ENCODE assay signal across 6 cellular contexts in the genomic region with DNA sequence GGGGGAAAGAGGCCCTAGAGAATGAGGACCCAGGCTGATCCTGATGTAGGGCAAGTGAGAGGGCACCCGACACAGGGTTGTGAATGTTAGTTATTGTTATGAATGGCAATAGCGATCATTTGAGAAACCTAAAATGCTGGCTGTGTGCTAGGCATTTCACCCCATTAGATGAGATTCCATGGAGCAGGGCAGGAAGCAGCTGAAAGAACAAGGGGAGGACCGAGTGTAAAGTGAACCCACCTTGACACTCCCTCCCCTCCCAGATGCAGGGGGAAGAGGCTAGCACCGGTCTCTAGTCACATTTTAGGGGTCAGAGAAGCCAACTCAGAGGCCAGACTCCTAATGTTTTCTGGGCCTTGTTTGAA. TPM values are rescaled to one million over a fixed set of nuclear protein-coding genes. Genes with fewer than 3 reads are reported as not detected.
DNase-seq lines count a peak whose midpoint lies in the region; ATAC-seq and TF ChIP-seq lines count a peak whose summit lies in the region.

No MANE protein-coding gene starts in this region.

- H3K4me3 ChIP-seq in heart right ventricle, result peak overlapping the region; percentile 55 to 92 (median 79)
- H3K4me3 ChIP-seq in PC-3 (ENCODE audit: low read length), result no peak overlapping the region

- H3K4me1 ChIP-seq in heart right ventricle, result peaks cover 2 to 84% (median 40%) of the 10 kb centered on the region in 9 donors
- peaks cover 34% of the 10 kb centered on the region for H3K4me1 ChIP-seq in foreskin keratinocyte
- H3K4me1 ChIP-seq in PC-3 (ENCODE audit: insufficient read depth, low read length), result peaks cover 19% of the 10 kb centered on the region

- H3K9me3 Mint-ChIP-seq in type B pancreatic cell, result no peaks in the 10 kb centered on the region

- CTCF ChIA-PET in PC-3 (lab: Charles Lee), result no interaction called here

- no peak overlapping the region for H3K4me2 ChIP-seq in PC-3 (ENCODE audit: low read length)

- ATAC-seq in heart right ventricle (no peak), left cardiac atrium (no peak), foreskin keratinocyte (no peak), PC-3 (no peak)

- no peak overlapping the region for H2AFZ ChIP-seq in PC-3 (ENCODE audit: low read length)

- H4K20me1 ChIP-seq in PC-3 (ENCODE audit: low read length), result no peaks in the 10 kb centered on the region

- H3F3A ChIP-seq in PC-3 (ENCODE audit: low read length, unreplicated experiment), result no peaks in the 10 kb centered on the region

- H3K9me2 ChIP-seq in PC-3 (replicated peaks; ENCODE audit: low read length), result no peaks in the 10 kb centered on the region

- peak overlapping the region; percentile 21 for H3K27ac Mint-ChIP-seq in type B pancreatic cell

- peaks cover 0 to 10% (median 0%) of the 10 kb centered on the region in 9 donors for H3K36me3 ChIP-seq in heart right ventricle
- no peaks in the 10 kb centered on the region for H3K36me3 ChIP-seq in PC-3 (ENCODE audit: low read depth, low read length)

- H3K27me3 ChIP-seq in heart right ventricle, result peaks cover 0 to 17% (median 0%) of the 10 kb centered on the region in 7 donors
- no peaks in the 10 kb centered on the region for H3K27me3 ChIP-seq in foreskin keratinocyte
- no peaks in the 10 kb centered on the region for H3K27me3 ChIP-seq in PC-3 (ENCODE audit: low read length)

- WGBS in heart right ventricle, 2 donors, result 41 to 47% methylated on average over 4 of the region's 4 CpGs

- H3K36me3 Mint-ChIP-seq in type B pancreatic cell, result no peaks in the 10 kb centered on the region

- H3K4me3 Mint-ChIP-seq in type B pancreatic cell, result peak overlapping the region; percentile 84

- no peak for TF ChIP-seq CTCF in heart right ventricle (IDR thresholded peaks at IDR 0.05)
- TF ChIP-seq CTCF in foreskin keratinocyte (conservative IDR thresholded peaks at IDR 0.05), result no peak
- no peak for TF ChIP-seq CTCF in type B pancreatic cell (conservative IDR thresholded peaks at IDR 0.05)
- no peak for TF ChIP-seq CTCF in PC-3 (conservative IDR thresholded peaks at IDR 0.05; ENCODE audit: low read depth, low read length)

- intact Hi-C loops in heart right ventricle (cut with DNase I) (loop anchor here in 2 of 10 donors (10.0 kb wide), 2 partner anchors 48 to 312 kb away; a partner anchor contains a TSS), left cardiac atrium (cut with DNase I) (no loop called here), PC-3 (cut with micrococcal nuclease) (no loop called here)

- no peaks in the 10 kb centered on the region for H3K79me2 ChIP-seq in PC-3 (ENCODE audit: low read length)

- POLR2A ChIA-PET in PC-3 (lab: Charles Lee; ENCODE audit: unreplicated experiment), result no interaction called here

- no TSS peak for BruUV-seq in PC-3 (replicated peaks; lab: Mats Ljungman, UMichigan)

- peaks cover 34% of the 10 kb centered on the region for H3K27me3 Mint-ChIP-seq in type B pancreatic cell

- H3K27ac ChIP-seq in heart right ventricle, result peak overlapping the region in 8 of 10 donors; percentile 78 to 95 (median 90)
- peak overlapping the region; percentile 97 for H3K27ac ChIP-seq in foreskin keratinocyte
- H3K27ac ChIP-seq in PC-3 (ENCODE audit: low read length), result no peak overlapping the region

- peaks cover 6% of the 10 kb centered on the region for H3K4me1 Mint-ChIP-seq in type B pancreatic cell (ENCODE audit: unreplicated experiment)

- H3K9ac ChIP-seq in PC-3 (ENCODE audit: low read length), result no peak overlapping the region

- DNase-seq in heart right ventricle, result no peak
- DNase-seq in left cardiac atrium, result no peak
- peak in 1 of 2 donors; percentile 27 for DNase-seq in foreskin keratinocyte
- DNase-seq in type B pancreatic cell (ENCODE audit: extremely low spot score, unreplicated experiment), result no peak
- DNase-seq in PC-3, result no peak
- DNase-seq in NCI-H2227 (lab: John Stamatoyannopoulos, UW; ENCODE audit: unreplicated experiment), result no peak

- H3K9me3 ChIP-seq in heart right ventricle, result no peaks in the 10 kb centered on the region
- H3K9me3 ChIP-seq in PC-3 (ENCODE audit: low read length), result no peaks in the 10 kb centered on the region

RNA-seq across cellular contexts. Expression of a gene that starts 0.6 kb away (rescaled TPM):
- 100 to 1,000 TPM in 4 of 10 donors, 10 to 100 TPM in 6; 72.0 to 110 (median 90.9) TPM for total RNA-seq in heart right ventricle
- 100 to 1,000 TPM in 1 of 2 donors, 10 to 100 TPM in 1; 53.2 to 262 TPM for polyA plus RNA-seq in heart right ventricle
- total RNA-seq in left cardiac atrium, result 10 to 100 TPM; 67.0 to 82.1 TPM
- total RNA-seq in foreskin keratinocyte, result 23.0 and 37.6 TPM in 2 replicates
- polyA plus RNA-seq in foreskin keratinocyte, result 19.3 and 33.1 TPM in 2 replicates
- total RNA-seq in type B pancreatic cell (ENCODE audit: low replicate concordance), result 2.0 and 6.8 TPM in 2 replicates
- total RNA-seq in PC-3 (2014; rRNA removed), result 0.44 and 0.58 TPM in 2 replicates

RNA-seq across cellular contexts. Expression of a gene that starts 30.3 kb away (rescaled TPM):
- total RNA-seq in heart right ventricle, result 1 to 10 TPM; 2.5 to 9.1 (median 5.5) TPM
- 1 to 10 TPM; 6.2 to 9.7 TPM for polyA plus RNA-seq in heart right ventricle
- total RNA-seq in left cardiac atrium, result 10 to 100 TPM in 1 of 2 donors, 1 to 10 TPM in 1; 8.1 to 10.5 TPM
- total RNA-seq in foreskin keratinocyte, result 9.2 and 11.7 TPM in 2 replicates
- 6.6 and 7.4 TPM in 2 replicates for polyA plus RNA-seq in foreskin keratinocyte
- total RNA-seq in type B pancreatic cell (ENCODE audit: low replicate concordance), result 21.0 and 50.5 TPM in 2 replicates
- 11.2 and 11.5 TPM in 2 replicates for total RNA-seq in PC-3 (2014; rRNA removed)

RNA-seq across cellular contexts. Expression of a gene that starts 33.8 kb away (rescaled TPM):
- total RNA-seq in heart right ventricle (10 to 100 TPM; 20.6 to 34.7 (median 28.1) TPM), left cardiac atrium (10 to 100 TPM; 30.8 to 44.0 TPM), foreskin keratinocyte (49.9 and 57.6 TPM in 2 replicates), type B pancreatic cell (ENCODE audit: low replicate concordance) (44.0 and 66.7 TPM in 2 replicates), PC-3 (2014; rRNA removed) (24.2 and 32.2 TPM in 2 replicates)
- polyA plus RNA-seq in heart right ventricle (10 to 100 TPM; 31.6 to 35.4 TPM), foreskin keratinocyte (41.6 and 50.5 TPM in 2 replicates)

RNA-seq across cellular contexts. Expression of a gene that starts 54.8 kb away (rescaled TPM):
- total RNA-seq in heart right ventricle, result 10 to 100 TPM; 24.0 to 41.6 (median 30.2) TPM
- 100 to 1,000 TPM in 1 of 2 donors, 10 to 100 TPM in 1; 92.8 to 106 TPM for polyA plus RNA-seq in heart right ventricle
- total RNA-seq in left cardiac atrium, result 10 to 100 TPM; 42.0 to 48.8 TPM
- total RNA-seq in foreskin keratinocyte, result 35.1 and 38.5 TPM in 2 replicates
- polyA plus RNA-seq in foreskin keratinocyte, result 43.4 and 46.5 TPM in 2 replicates
- total RNA-seq in type B pancreatic cell (ENCODE audit: low replicate concordance), result 38.9 and 50.3 TPM in 2 replicates
- 45.0 and 61.7 TPM in 2 replicates for total RNA-seq in PC-3 (2014; rRNA removed)

RNA-seq across cellular contexts. Expression of a gene that starts 56.4 kb away (rescaled TPM):
- total RNA-seq in heart right ventricle, result 1 to 10 TPM; 4.4 to 9.0 (median 5.6) TPM
- polyA plus RNA-seq in heart right ventricle, result 1 to 10 TPM; 3.5 to 5.7 TPM
- 10 to 100 TPM in 1 of 2 donors, 1 to 10 TPM in 1; 8.3 to 11.6 TPM for total RNA-seq in left cardiac atrium
- total RNA-seq in foreskin keratinocyte, result 7.5 and 8.9 TPM in 2 replicates
- 5.5 and 6.1 TPM in 2 replicates for polyA plus RNA-seq in foreskin keratinocyte
- total RNA-seq in type B pancreatic cell (ENCODE audit: low replicate concordance), result 11.6 and 12.2 TPM in 2 replicates
- 6.3 and 7.9 TPM in 2 replicates for total RNA-seq in PC-3 (2014; rRNA removed)
